In the genomic region with DNA sequence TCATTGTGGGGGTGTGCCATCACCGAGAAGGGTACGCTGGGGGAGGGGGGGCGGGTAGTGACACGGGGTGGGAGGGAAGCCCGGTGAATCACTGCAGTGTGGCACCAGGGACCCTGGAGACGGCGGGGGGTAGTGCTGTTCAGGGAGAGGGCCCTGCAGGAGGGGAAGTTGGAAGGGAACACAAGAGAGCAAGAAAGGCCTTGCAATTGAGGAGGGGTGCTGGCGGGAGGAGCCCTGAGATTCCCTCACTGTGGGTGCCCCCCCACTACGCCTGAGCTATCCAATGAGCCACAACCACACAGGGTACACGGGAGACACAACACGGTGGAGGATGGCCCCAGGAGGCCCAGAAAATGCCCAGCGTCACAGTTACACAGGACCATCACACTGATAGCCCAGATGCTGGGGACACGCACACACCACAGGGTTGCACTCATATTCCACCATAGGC, we compare ENCODE assay signal across 11 cellular contexts. TPM values are rescaled to one million over a fixed set of nuclear protein-coding genes. Genes with fewer than 3 reads are reported as not detected.
DNase-seq lines count a peak whose midpoint lies in the region; ATAC-seq, FAIRE-seq and TF ChIP-seq lines count a peak whose summit lies in the region.
"Had no signal": no experiment of that assay in that cellular context is flagged by ENCODE, and none has a peak within 500 bp of the region (broad histone marks: within the 10 kb centered on the region; RNA-seq: fewer than 3 reads in every experiment).

No MANE protein-coding gene starts in this region.

- TF ChIP-seq CTCF in neural progenitor cell (IDR thresholded peaks at IDR 0.05) = no peak

- peaks cover 38% of the 10 kb centered on the region for H3K4me1 Mint-ChIP-seq in activated naive CD8-positive, alpha-beta T cell (ENCODE audit: low read depth)
- H3K4me1 Mint-ChIP-seq in neural progenitor cell = peaks cover 45% of the 10 kb centered on the region

- peaks cover 30% of the 10 kb centered on the region for H3K27me3 Mint-ChIP-seq in activated naive CD8-positive, alpha-beta T cell
- peaks cover 46% of the 10 kb centered on the region for H3K27me3 Mint-ChIP-seq in neural progenitor cell (ENCODE audit: insufficient read depth, low read depth)

- H3K9me3 ChIP-seq in HAP-1 (no peaks in the 10 kb centered on the region), neural progenitor cell (ENCODE audit: low read depth) (no peaks in the 10 kb centered on the region)
- H3K9me3 ChIP-seq: sigmoid colon had no signal

- no peak overlapping the region for H2AFZ ChIP-seq in neural progenitor cell (replicated peaks)

- H4K20me1 ChIP-seq in neural progenitor cell (ENCODE audit: low read depth) = peaks cover 50% of the 10 kb centered on the region

- H3K4me1 ChIP-seq in HAP-1 (no peaks in the 10 kb centered on the region), neural progenitor cell (peaks cover 4% of the 10 kb centered on the region)

- peak overlapping the region; percentile 77 for H3K4me3 Mint-ChIP-seq in activated naive CD8-positive, alpha-beta T cell
- H3K4me3 Mint-ChIP-seq in neural progenitor cell = peak overlapping the region; percentile 65

- no peaks in the 10 kb centered on the region for H3K9me3 Mint-ChIP-seq in activated naive CD8-positive, alpha-beta T cell (ENCODE audit: low read depth)
- peaks cover 2% of the 10 kb centered on the region for H3K9me3 Mint-ChIP-seq in neural progenitor cell

- no peaks in the 10 kb centered on the region for H3K36me3 ChIP-seq in HAP-1 (replicated peaks)
- H3K36me3 ChIP-seq in neural progenitor cell = no peaks in the 10 kb centered on the region
- H3K36me3 ChIP-seq: cardiac muscle cell, sigmoid colon had no signal

- DNase-seq in NCI-H1105 (lab: John Stamatoyannopoulos, UW) (peak; percentile 4), NCI-H1105 treated with DMSO at 0.1 percent for 48 hours (lab: John Stamatoyannopoulos, UW) (no peak), HAP-1 (ENCODE audit: low spot score in 2 of 2) (no peak), neural progenitor cell (ENCODE audit: low spot score) (no peak), NCI-H128 (lab: John Stamatoyannopoulos, UW; ENCODE audit: unreplicated experiment) (no peak), urothelium cell line (ENCODE audit: low spot score) (no peak)
- DNase-seq: sigmoid colon had no signal

- peak overlapping the region; percentile 82 for H3K4me2 ChIP-seq in neural progenitor cell

- H3K79me2 ChIP-seq in neural progenitor cell (ENCODE audit: low read depth) = no peaks in the 10 kb centered on the region

- peaks cover 2% of the 10 kb centered on the region for H3K36me3 Mint-ChIP-seq in activated naive CD8-positive, alpha-beta T cell
- no peaks in the 10 kb centered on the region for H3K36me3 Mint-ChIP-seq in neural progenitor cell

- no peak overlapping the region for H3K27ac ChIP-seq in neural progenitor cell
- H3K27ac ChIP-seq: cardiac muscle cell, sigmoid colon had no signal

- H3K9ac ChIP-seq in neural progenitor cell = no peak overlapping the region

- peak overlapping the region; percentile 58 for H3K4me3 ChIP-seq in HAP-1
- H3K4me3 ChIP-seq in neural progenitor cell = peak overlapping the region; percentile 54

- in situ Hi-C loops in HAP-1 (cut with MboI; ENCODE audit: low sequenced_read_pairs) = no loop called here

- peaks cover 27% of the 10 kb centered on the region for H3F3A ChIP-seq in neural progenitor cell (ENCODE audit: low read depth)

- ATAC-seq in HG03139 (IDR thresholded peaks at IDR 0.05; ENCODE audit: unreplicated experiment) = no peak

- H3K27ac Mint-ChIP-seq in activated naive CD8-positive, alpha-beta T cell = no peak overlapping the region
- peak overlapping the region; percentile 3 for H3K27ac Mint-ChIP-seq in neural progenitor cell

- H3K27me3 ChIP-seq in HAP-1 (ENCODE audit: low read depth) (peaks cover 8% of the 10 kb centered on the region; the same call in 1 of the 2 replicates), neural progenitor cell (peaks cover 91% of the 10 kb centered on the region)

- no peak for FAIRE-seq in urothelium cell line (lab: Jason Lieb, UNC)
- FAIRE-seq: GM18507 had no signal

RNA-seq across cellular contexts. Expression of a gene that starts 0.5 kb away (rescaled TPM):
- 1.6 TPM in 1 of 2 replicates, not detected in the other for total RNA-seq in neural progenitor cell (ENCODE audit: low replicate concordance)

RNA-seq across cellular contexts. Expression of a gene that starts 35.4 kb away (rescaled TPM):
- 33.1 and 108 TPM in 2 replicates for total RNA-seq in neural progenitor cell (ENCODE audit: low replicate concordance)
